Comparison of ENCODE assay signal across 8 cellular contexts in genomic region chr16:47967374-47967773, GRCh38.
"Had no signal": no experiment of that assay in that cellular context is flagged by ENCODE, and none has a peak within 500 bp of the region (broad histone marks: within the 10 kb centered on the region; RNA-seq: fewer than 3 reads in every experiment).

No MANE protein-coding gene starts in this region.

- DNase-seq: GDM1, GF-D8 had no signal

- H3K4me3 ChIP-seq: GM12878 had no signal

- ATAC-seq: GM12878 had no signal

- FAIRE-seq: G401.6, GM12878, GM12891, GM12892, GM18507, GM19239 had no signal
